ENCODE assay signal across 8 cellular contexts in the genomic region with DNA sequence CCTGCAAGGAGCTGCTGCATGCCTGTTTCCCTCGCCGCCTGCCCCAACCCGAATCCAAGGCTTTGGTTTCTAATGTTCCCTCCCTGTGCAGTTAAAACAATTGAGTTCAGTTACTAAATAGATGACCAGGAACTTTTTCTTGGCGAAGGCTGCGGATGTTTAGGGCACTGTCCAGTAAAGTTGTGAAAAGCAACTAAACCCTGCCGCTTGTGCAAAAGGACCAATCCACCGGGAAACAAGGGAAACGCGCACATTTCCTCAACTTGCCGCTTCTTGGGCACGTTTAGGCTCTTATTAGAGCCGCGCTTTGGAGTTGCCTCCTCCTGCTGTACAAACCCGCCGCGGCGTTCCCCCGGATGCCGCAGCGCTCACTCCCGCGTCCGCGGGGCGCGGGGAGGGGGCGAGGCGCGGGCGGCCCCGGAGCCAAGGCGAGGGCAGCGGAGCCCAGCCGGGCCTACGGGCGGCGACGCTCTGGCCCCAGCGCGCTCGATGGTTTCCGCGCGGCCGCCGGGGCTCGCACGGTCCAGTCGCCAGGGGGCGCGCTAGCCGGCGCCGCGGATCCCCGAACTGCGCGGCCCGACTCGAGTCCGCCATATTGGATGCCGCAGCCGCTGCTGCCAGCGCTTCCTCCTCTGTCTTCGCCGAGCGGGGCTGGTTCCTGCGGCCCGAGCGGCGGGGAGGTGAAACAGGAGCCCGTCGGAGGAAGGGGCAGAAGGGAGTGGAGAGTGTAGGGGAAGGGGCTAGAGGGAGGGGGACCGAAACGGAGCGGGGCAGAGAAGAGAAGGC. TPM values are rescaled to one million over a fixed set of nuclear protein-coding genes. Genes with fewer than 3 reads are reported as not detected.
DNase-seq lines count a peak whose midpoint lies in the region; ATAC-seq and TF ChIP-seq lines count a peak whose summit lies in the region.

A gene with protein sequence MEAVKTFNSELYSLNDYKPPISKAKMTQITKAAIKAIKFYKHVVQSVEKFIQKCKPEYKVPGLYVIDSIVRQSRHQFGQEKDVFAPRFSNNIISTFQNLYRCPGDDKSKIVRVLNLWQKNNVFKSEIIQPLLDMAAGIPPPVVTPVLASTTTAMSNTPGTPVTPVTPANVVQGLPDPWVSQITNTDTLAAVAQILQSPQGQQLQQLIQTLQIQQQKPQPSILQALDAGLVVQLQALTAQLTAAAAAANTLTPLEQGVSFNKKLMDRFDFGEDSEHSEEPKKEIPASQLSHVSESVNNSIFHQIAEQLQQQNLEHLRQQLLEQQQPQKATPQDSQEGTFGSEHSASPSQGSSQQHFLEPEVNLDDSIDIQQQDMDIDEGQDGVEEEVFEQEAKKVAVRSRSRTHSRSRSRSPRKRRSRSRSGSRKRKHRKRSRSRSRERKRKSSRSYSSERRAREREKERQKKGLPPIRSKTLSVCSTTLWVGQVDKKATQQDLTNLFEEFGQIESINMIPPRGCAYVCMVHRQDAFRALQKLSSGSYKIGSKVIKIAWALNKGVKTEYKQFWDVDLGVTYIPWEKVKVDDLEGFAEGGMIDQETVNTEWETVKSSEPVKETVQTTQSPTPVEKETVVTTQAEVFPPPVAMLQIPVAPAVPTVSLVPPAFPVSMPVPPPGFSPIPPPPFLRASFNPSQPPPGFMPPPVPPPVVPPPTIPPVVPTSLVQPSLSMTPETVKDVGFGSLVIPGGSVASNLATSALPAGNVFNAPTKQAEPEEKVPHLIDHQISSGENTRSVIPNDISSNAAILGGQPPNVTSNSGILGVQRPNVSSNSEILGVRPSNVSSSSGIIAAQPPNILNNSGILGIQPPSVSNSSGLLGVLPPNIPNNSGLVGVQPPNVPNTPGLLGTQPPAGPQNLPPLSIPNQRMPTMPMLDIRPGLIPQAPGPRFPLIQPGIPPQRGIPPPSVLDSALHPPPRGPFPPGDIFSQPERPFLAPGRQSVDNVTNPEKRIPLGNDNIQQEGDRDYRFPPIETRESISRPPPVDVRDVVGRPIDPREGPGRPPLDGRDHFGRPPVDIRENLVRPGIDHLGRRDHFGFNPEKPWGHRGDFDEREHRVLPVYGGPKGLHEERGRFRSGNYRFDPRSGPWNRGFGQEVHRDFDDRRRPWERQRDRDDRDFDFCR (N-terminal part only) (plus strand): TSS at position 593 of the 786 bp plus-strand sequence. CDS start 485 bp downstream, outside the sequence.

- peak within 1 kb of the TSS; percentile 92 for H3K4me2 ChIP-seq in PC-3 (ENCODE audit: low read length)

- H3K9ac ChIP-seq in PC-3 (ENCODE audit: low read length) = peak within 1 kb of the TSS; percentile 98

- H4K20me1 ChIP-seq in PC-3 (ENCODE audit: low read length) = peaks cover 22% of the 10 kb centered on the region

- peak within 1 kb of the TSS; percentile 90 for H3K27ac ChIP-seq in PC-3 (ENCODE audit: low read length)

- no peaks in the 10 kb centered on the region for H3K9me2 ChIP-seq in PC-3 (replicated peaks; ENCODE audit: low read length)

- ATAC-seq in GM21390 (IDR thresholded peaks at IDR 0.05; ENCODE audit: unreplicated experiment) = peak; percentile 78
- peak; percentile 72 for ATAC-seq in PC-3
- peak; percentile 74 to 75 for ATAC-seq in activated T-cell treated with anti-CD3 and anti-CD28 coated beads, Interleukin-2, amount 50 U/mL, for 4 hours
- ATAC-seq in esophagus mucosa = peak; percentile 90

- peak; percentile 59 for TF ChIP-seq CTCF in PC-3 (conservative IDR thresholded peaks at IDR 0.05; ENCODE audit: low read depth, low read length)

- peaks cover 40% of the 10 kb centered on the region for H3K79me2 ChIP-seq in PC-3 (ENCODE audit: low read length)

- intact Hi-C loops in PC-3 (cut with micrococcal nuclease) = loop anchor here (1.0 to 5.0 kb wide), 3 partner anchors 58 to 72 kb away; no protein-coding TSS in a partner anchor

- H3K4me3 ChIP-seq in PC-3 (ENCODE audit: low read length) = peak within 1 kb of the TSS; percentile 79

- peak; percentile 51 for DNase-seq in DMS153 treated with DMSO at 0.1 percent for 48 hours (lab: John Stamatoyannopoulos, UW; ENCODE audit: unreplicated experiment)
- DNase-seq in HUDEP-2 (lab: John Stamatoyannopoulos, UW; ENCODE audit: unreplicated experiment in 76 of 76) = peak in 73 of 76 experiments; percentile 27 to 98 (median 76)
- peak; percentile 83 for DNase-seq in PC-3
- DNase-seq in activated T-cell treated with anti-CD3 and anti-CD28 coated beads, Interleukin-2, amount 50 U/mL, for 4 hours = peak; percentile 82
- peak; percentile 87 for DNase-seq in myocyte (ENCODE audit: low read depth)
- peak; percentile 59 to 75 for DNase-seq in stimulated activated CD8-positive, alpha-beta memory T cell treated with anti-CD3 and anti-CD28 coated beads, Interleukin-7, amount 100 ng/mL, for 48 hours (ENCODE audit: extremely low read depth in 1 of 2, low read depth in 1 of 2)

- H3K4me3 Mint-ChIP-seq in activated T-cell treated with anti-CD3 and anti-CD28 coated beads, Interleukin-2, amount 50 U/mL, for 4 hours = peak within 1 kb of the TSS; percentile 91

- H3K4me1 ChIP-seq in PC-3 (ENCODE audit: insufficient read depth, low read length) = peaks cover 20% of the 10 kb centered on the region

- H3K36me3 Mint-ChIP-seq in activated T-cell treated with anti-CD3 and anti-CD28 coated beads, Interleukin-2, amount 50 U/mL, for 4 hours (ENCODE audit: insufficient read depth) = peaks cover 9% of the 10 kb centered on the region

- no peaks in the 10 kb centered on the region for H3F3A ChIP-seq in PC-3 (ENCODE audit: low read length, unreplicated experiment)

- H3K27me3 Mint-ChIP-seq in activated T-cell treated with anti-CD3 and anti-CD28 coated beads, Interleukin-2, amount 50 U/mL, for 4 hours (ENCODE audit: low read depth) = no peaks in the 10 kb centered on the region

- no peaks in the 10 kb centered on the region for H3K9me3 Mint-ChIP-seq in activated T-cell treated with anti-CD3 and anti-CD28 coated beads, Interleukin-2, amount 50 U/mL, for 4 hours

- CTCF ChIA-PET in PC-3 (lab: Charles Lee) = no interaction called here

- no peaks in the 10 kb centered on the region for H3K27me3 ChIP-seq in PC-3 (ENCODE audit: low read length)

- no TSS peak for BruUV-seq in PC-3 (replicated peaks; lab: Mats Ljungman, UMichigan)

- no peaks in the 10 kb centered on the region for H3K9me3 ChIP-seq in PC-3 (ENCODE audit: low read length)

- peaks cover 36% of the 10 kb centered on the region for H3K4me1 Mint-ChIP-seq in activated T-cell treated with anti-CD3 and anti-CD28 coated beads, Interleukin-2, amount 50 U/mL, for 4 hours (ENCODE audit: low read depth)

- POLR2A ChIA-PET in PC-3 (lab: Charles Lee; ENCODE audit: unreplicated experiment) = no interaction called here

- H3K36me3 ChIP-seq in PC-3 (ENCODE audit: low read depth, low read length) = peaks cover 4% of the 10 kb centered on the region; the same call in 1 of the 2 replicates

- H2AFZ ChIP-seq in PC-3 (ENCODE audit: low read length) = peak within 1 kb of the TSS; percentile 86

RNA-seq across cellular contexts. Expression of the gene that starts here (rescaled TPM):
- total RNA-seq in PC-3 (2014; rRNA removed) = 11.9 and 15.0 TPM in 2 replicates
- 10 to 100 TPM; 39.1 to 43.4 (median 43.1) TPM for total RNA-seq in activated T-cell treated with anti-CD3 and anti-CD28 coated beads, Interleukin-2, amount 50 U/mL, for 4 hours
- 20.4 TPM for total RNA-seq in esophagus mucosa
- total RNA-seq in myocyte = 29.2 and 35.7 TPM in 2 replicates
- polyA plus RNA-seq in myocyte (2012) = 11.7 TPM

Comparison
In these comparisons a context has a peak if more than half of its experiments do, and no peak if none do; other contexts are left out.
1. Peak in every context shown above with its lines: DNase-seq, ATAC-seq, H3K4me3 ChIP-seq and H3K27ac ChIP-seq.